ENCODE assay signal across 7 cellular contexts in the genomic region with DNA sequence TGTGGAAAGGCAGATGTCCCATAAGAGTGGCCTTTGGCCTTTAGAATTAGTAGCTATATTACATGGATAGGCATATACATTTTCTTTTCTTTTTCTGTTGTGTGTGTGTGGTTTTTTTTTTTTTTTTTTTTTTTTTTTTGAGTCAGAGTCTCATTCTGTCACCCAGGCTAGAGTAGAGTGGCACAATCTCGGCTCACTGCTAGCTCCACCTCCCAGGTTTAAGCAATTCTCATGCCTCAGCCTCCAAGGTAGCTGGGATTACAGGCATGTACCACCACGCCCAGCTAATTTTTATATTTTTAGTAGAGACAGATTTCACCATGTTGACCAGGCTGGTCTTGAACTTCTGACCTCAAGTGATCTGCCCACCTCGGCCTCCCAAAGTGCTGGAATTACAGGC. TPM values are rescaled to one million over a fixed set of nuclear protein-coding genes. Genes with fewer than 3 reads are reported as not detected.
DNase-seq lines count a peak whose midpoint lies in the region; ATAC-seq, FAIRE-seq and TF ChIP-seq lines count a peak whose summit lies in the region.
"Not testable (repeated sequence)": the region's sequence is repeated elsewhere in the genome, so short reads cannot be mapped to it uniquely, and the experiment has no call there.
"Had no signal": no experiment of that assay in that cellular context is flagged by ENCODE, and none has a peak within 500 bp of the region (broad histone marks: within the 10 kb centered on the region; RNA-seq: fewer than 3 reads in every experiment).

No MANE protein-coding gene starts in this region.

- peak overlapping the region; percentile 3; the same call in 1 of the 2 replicates for H3K27ac ChIP-seq in ACC112 (ENCODE audit: low read depth, low read length)
- not testable (repeated sequence) for H3K27ac ChIP-seq in mammary epithelial cell (ENCODE audit: insufficient read depth, low read depth, low read length); HepG2 (ENCODE audit: extremely low read length, insufficient read depth, low read length)

- not testable (repeated sequence) for H3K79me2 ChIP-seq in ACC112 (ENCODE audit: control insufficient read depth, insufficient read depth, low read length, unreplicated experiment); mammary epithelial cell (ENCODE audit: insufficient read depth, low read length); HepG2 (ENCODE audit: insufficient read depth, low read length)

- H3K27me3 Mint-ChIP-seq in activated CD4-positive, alpha-beta memory T cell treated with anti-CD3 and anti-CD28 coated beads for 36 hours; activated naive CD4-positive, alpha-beta T cell treated with anti-CD3 and anti-CD28 coated beads for 36 hours (ENCODE audit: low read depth): not testable (repeated sequence)

- not testable (repeated sequence) for H3K9me3 Mint-ChIP-seq in activated CD4-positive, alpha-beta memory T cell treated with anti-CD3 and anti-CD28 coated beads for 36 hours; activated naive CD4-positive, alpha-beta T cell treated with anti-CD3 and anti-CD28 coated beads for 36 hours

- not testable (repeated sequence) for TF ChIP-seq CTCF in mammary epithelial cell (conservative IDR thresholded peaks at IDR 0.05 in 1 of 2, IDR thresholded peaks at IDR 0.05 in 1 of 2; ENCODE audit: extremely low read depth in 1 of 2, insufficient read depth in 1 of 2, low read depth in 1 of 2, low read length in 2 of 2); HepG2 (CRISPR knock-in tag; IDR thresholded peaks at IDR 0.05)

- H3K9me3 ChIP-seq in mammary epithelial cell (replicated peaks; ENCODE audit: insufficient read depth, low read length); HepG2 (ENCODE audit: low read length): not testable (repeated sequence)

- not testable (repeated sequence) for ATAC-seq in HepG2

- H3K4me1 ChIP-seq in ACC112 (ENCODE audit: control insufficient read depth, insufficient read depth, low read length, unreplicated experiment) = peaks cover 13% of the 10 kb centered on the region
- H3K4me1 ChIP-seq in mammary epithelial cell (ENCODE audit: insufficient read depth, low read length) = not testable (repeated sequence)
- H3K4me1 ChIP-seq in HepG2 (ENCODE audit: insufficient read depth, low read length) = peaks cover 79% of the 10 kb centered on the region

- not testable (repeated sequence) for H3K4me2 ChIP-seq in mammary epithelial cell (ENCODE audit: insufficient read depth, low read depth, low read length); HepG2 (ENCODE audit: low read depth, low read length)

- DNase-seq in NOMO-1 treated with DMSO at 0.1 percent for 48 hours (lab: John Stamatoyannopoulos, UW; ENCODE audit: unreplicated experiment) (peak; percentile 26), mammary epithelial cell (peak; percentile 37)
- DNase-seq in activated CD4-positive, alpha-beta memory T cell treated with anti-CD3 and anti-CD28 coated beads for 36 hours; activated naive CD4-positive, alpha-beta T cell treated with anti-CD3 and anti-CD28 coated beads for 36 hours; HepG2 (ENCODE audit: low spot score): not testable (repeated sequence)

- not testable (repeated sequence) for H3K4me3 Mint-ChIP-seq in activated CD4-positive, alpha-beta memory T cell treated with anti-CD3 and anti-CD28 coated beads for 36 hours; activated naive CD4-positive, alpha-beta T cell treated with anti-CD3 and anti-CD28 coated beads for 36 hours

- CTCF ChIA-PET in activated CD4-positive, alpha-beta memory T cell treated with anti-CD3 and anti-CD28 coated beads for 36 hours (lab: Charles Lee) = interaction anchor here (1.0 to 7.3 kb wide), 6 partner anchors 9 to 138 kb away, joined by 3 to 132 read pairs (median 8); a partner anchor contains a TSS
- CTCF ChIA-PET in activated naive CD4-positive, alpha-beta T cell treated with anti-CD3 and anti-CD28 coated beads for 36 hours (lab: Charles Lee) = interaction anchor here (0.7 to 2.8 kb wide), 6 partner anchors 8 to 85 kb away, joined by 3 to 16 read pairs (median 6); no protein-coding TSS in a partner anchor
- CTCF ChIA-PET in mammary epithelial cell (lab: Charles Lee; ENCODE audit: low non-redundant PET) = interaction anchor here (0.6 kb wide), 1 partner anchor 9 kb away, joined by 25 read pairs; no protein-coding TSS in a partner anchor
- CTCF ChIA-PET in HepG2 (lab: Yijun Ruan, JAX; ENCODE audit: low intra/inter-chr PET ratio, low total read pairs) = not testable (repeated sequence)

- peaks cover 17% of the 10 kb centered on the region for H3K4me1 Mint-ChIP-seq in activated CD4-positive, alpha-beta memory T cell treated with anti-CD3 and anti-CD28 coated beads for 36 hours (ENCODE audit: low read depth)
- peaks cover 15% of the 10 kb centered on the region for H3K4me1 Mint-ChIP-seq in activated naive CD4-positive, alpha-beta T cell treated with anti-CD3 and anti-CD28 coated beads for 36 hours (ENCODE audit: low read depth)

- dilution Hi-C loops in mammary epithelial cell (cut with HindIII; ENCODE audit: low sequenced_read_pairs) = not testable (repeated sequence)

- in situ Hi-C loops in mammary epithelial cell (cut with MboI; ENCODE audit: low sequenced_read_pairs in 2 of 2) = loop anchor here (5.0 to 25.0 kb wide), 3 partner anchors 80 to 307 kb away; a partner anchor contains a TSS
- in situ Hi-C loops in HepG2 (cut with HindIII; ENCODE audit: extremely low pct_ligation_motif_present, low pct_unique_long_range_greater_than_20kb) = not testable (repeated sequence)

- TF ChIP-seq EP300 in HepG2 (IDR thresholded peaks at IDR 0.05; ENCODE audit: low read depth in 2 of 2, low read length in 2 of 2); HepG2 (CRISPR knock-in tag; IDR thresholded peaks at IDR 0.05; ENCODE audit: borderline replicate concordance): not testable (repeated sequence)

- not testable (repeated sequence) for H4K20me1 ChIP-seq in mammary epithelial cell (ENCODE audit: insufficient read depth, low read length); HepG2 (ENCODE audit: insufficient read depth, low read length)

- BruUV-seq in mammary epithelial cell (replicated peaks; lab: Mats Ljungman, UMichigan); HepG2 (replicated peaks; lab: Mats Ljungman, UMichigan): not testable (repeated sequence)

- peak overlapping the region; percentile 58 for H3K27ac Mint-ChIP-seq in activated CD4-positive, alpha-beta memory T cell treated with anti-CD3 and anti-CD28 coated beads for 36 hours
- peak overlapping the region; percentile 43 for H3K27ac Mint-ChIP-seq in activated naive CD4-positive, alpha-beta T cell treated with anti-CD3 and anti-CD28 coated beads for 36 hours

- H3K9ac ChIP-seq in mammary epithelial cell (ENCODE audit: insufficient read depth, low read length); HepG2 (ENCODE audit: insufficient read depth, low read depth, low read length): not testable (repeated sequence)

- H3K36me3 ChIP-seq in ACC112 (ENCODE audit: insufficient read depth, low read length) (peaks cover 11% of the 10 kb centered on the region; the same call in 1 of the 2 replicates), HepG2 (replicated peaks in 1 of 2; ENCODE audit: control insufficient read depth in 1 of 2, insufficient read depth in 2 of 2, low read length in 2 of 2) (peaks cover 33 to 80% of the 10 kb centered on the region in 2 experiments)
- not testable (repeated sequence) for H3K36me3 ChIP-seq in mammary epithelial cell (ENCODE audit: insufficient read depth, low read length)

- not testable (repeated sequence) for H3K4me3 ChIP-seq in ACC112 (ENCODE audit: low read depth, low read length); mammary epithelial cell (replicated peaks in 1 of 3; ENCODE audit: insufficient read depth in 1 of 3, low read depth in 2 of 3, low read length in 3 of 3); HepG2 (replicated peaks in 1 of 3; ENCODE audit: insufficient read depth in 1 of 3, low read depth in 2 of 3, low read length in 3 of 3)

- not testable (repeated sequence) for TF ChIP-seq POLR2A in HepG2 (IDR thresholded peaks at IDR 0.05; ENCODE audit: insufficient read depth in 1 of 2, low read depth in 2 of 2, low read length in 2 of 2)

- H2AFZ ChIP-seq in ACC112 (ENCODE audit: low read length, unreplicated experiment); mammary epithelial cell (ENCODE audit: low read depth, low read length); HepG2 (ENCODE audit: low read length): not testable (repeated sequence)

- H3K27me3 ChIP-seq in ACC112 (ENCODE audit: insufficient read depth, low read length); mammary epithelial cell (ENCODE audit: insufficient read depth, low read length); HepG2 (ENCODE audit: control insufficient read depth in 1 of 2, insufficient read depth in 2 of 2, low read length in 2 of 2): not testable (repeated sequence)

- WGBS in mammary epithelial cell (ENCODE audit: low coverage, missing lambda C conversion rate) = 73% methylated on average over 3 of the region's 3 CpGs
- 93% methylated on average over 3 of the region's 3 CpGs for WGBS in HepG2 (ENCODE audit: low lambda C conversion rate)

- peaks cover 42% of the 10 kb centered on the region for H3K36me3 Mint-ChIP-seq in activated CD4-positive, alpha-beta memory T cell treated with anti-CD3 and anti-CD28 coated beads for 36 hours
- H3K36me3 Mint-ChIP-seq in activated naive CD4-positive, alpha-beta T cell treated with anti-CD3 and anti-CD28 coated beads for 36 hours (ENCODE audit: low read depth) = peaks cover 27% of the 10 kb centered on the region

- POLR2A ChIA-PET in activated CD4-positive, alpha-beta memory T cell treated with anti-CD3 and anti-CD28 coated beads for 36 hours (lab: Charles Lee) = not testable (repeated sequence)
- POLR2A ChIA-PET in HepG2 (lab: Yijun Ruan, JAX) = interaction anchor here (0.6 to 1.7 kb wide), 5 partner anchors 8 to 39 kb away, joined by 3 to 7 read pairs (median 4); no protein-coding TSS in a partner anchor

- FAIRE-seq in HepG2 (lab: Jason Lieb, UNC) = not testable (repeated sequence)

- intact Hi-C loops in activated CD4-positive, alpha-beta memory T cell treated with anti-CD3 and anti-CD28 coated beads for 36 hours (cut with micrococcal nuclease); activated naive CD4-positive, alpha-beta T cell treated with anti-CD3 and anti-CD28 coated beads for 36 hours (cut with micrococcal nuclease); mammary epithelial cell (cut with micrococcal nuclease); HepG2 (cut with micrococcal nuclease; ENCODE audit: unreplicated experiment): not testable (repeated sequence)

- not testable (repeated sequence) for TF ChIP-seq RAD21 in HepG2 (CRISPR knock-in tag; IDR thresholded peaks at IDR 0.05)

RNA-seq across cellular contexts. Expression of a gene that starts 16.1 kb away (rescaled TPM):
- total RNA-seq in activated CD4-positive, alpha-beta memory T cell treated with anti-CD3 and anti-CD28 coated beads for 36 hours = 10 to 100 TPM; 60.9 to 62.5 TPM
- total RNA-seq in activated naive CD4-positive, alpha-beta T cell treated with anti-CD3 and anti-CD28 coated beads for 36 hours = 10 to 100 TPM; 23.4 to 23.9 TPM
- total RNA-seq in mammary epithelial cell = 10 to 100 TPM in 1 of 2 donors, 1 to 10 TPM in 1; 8.0 to 10.9 TPM
- polyA plus RNA-seq in mammary epithelial cell = 4.0 TPM
- 11.4 TPM for polyA minus RNA-seq in mammary epithelial cell
- total RNA-seq in HepG2 (2016; rRNA removed; fragmentation: Illumina TruSeq; extraction: Trizol) = 117 and 132 TPM in 2 replicates
- 31.9 and 33.3 TPM in 2 replicates for total RNA-seq in HepG2 (2016; cell fraction: cytosol; rRNA removed; fragmentation: Illumina TruSeq; extraction: Trizol; ENCODE audit: low read depth)
- 111 and 137 TPM in 2 replicates for total RNA-seq in HepG2 (2016; cell fraction: insoluble cytoplasmic fraction; rRNA removed; fragmentation: Illumina TruSeq; extraction: Trizol)
- 66.9 and 73.0 TPM in 2 replicates for total RNA-seq in HepG2 (2016; cell fraction: membrane; rRNA removed; fragmentation: Illumina TruSeq; extraction: Trizol)
- total RNA-seq in HepG2 (2016; cell fraction: nucleus; rRNA removed; fragmentation: Illumina TruSeq; extraction: Trizol) = 58.2 and 67.9 TPM in 2 replicates
- 125 and 127 TPM in 2 replicates for polyA plus RNA-seq in HepG2 (2011; rRNA removed)
- polyA plus RNA-seq in HepG2 (2011; cell fraction: cytosol; rRNA removed) = 56.3 and 126 TPM in 2 replicates
- polyA plus RNA-seq in HepG2 (2011; cell fraction: nucleus; rRNA removed) = 211 and 341 TPM in 2 replicates
- polyA plus RNA-seq in HepG2 (2012) = 63.5 and 68.9 TPM in 2 replicates
- 20.7 and 23.5 TPM in 2 replicates for polyA plus RNA-seq in HepG2 (2016; cell fraction: cytosol; fragmentation: Illumina TruSeq; extraction: Trizol; ENCODE audit: low read depth)
- polyA plus RNA-seq in HepG2 (2016; cell fraction: insoluble cytoplasmic fraction; fragmentation: Illumina TruSeq; extraction: Trizol; ENCODE audit: low read depth) = 136 and 157 TPM in 2 replicates
- polyA plus RNA-seq in HepG2 (2016; cell fraction: membrane; fragmentation: Illumina TruSeq; extraction: Trizol; ENCODE audit: low read depth) = 44.8 and 50.5 TPM in 2 replicates
- polyA plus RNA-seq in HepG2 (2016; cell fraction: nucleus; fragmentation: Illumina TruSeq; extraction: Trizol; ENCODE audit: insufficient read depth, low read depth) = 131 TPM in 2 replicates
- polyA minus RNA-seq in HepG2 (2011; rRNA and poly(A)+ RNA removed; ENCODE audit: low replicate concordance) = 24.8 and 334 TPM in 2 replicates
- 131 and 176 TPM in 2 replicates for polyA minus RNA-seq in HepG2 (2011; cell fraction: cytosol; rRNA and poly(A)+ RNA removed)
- 107 and 124 TPM in 2 replicates for polyA minus RNA-seq in HepG2 (2011; cell fraction: nucleus; rRNA and poly(A)+ RNA removed)

RNA-seq across cellular contexts. Expression of a gene that starts 18.5 kb away (rescaled TPM):
- 10 to 100 TPM in 1 of 2 experiments, 1 to 10 TPM in 1; 9.9 to 11.4 TPM for total RNA-seq in activated CD4-positive, alpha-beta memory T cell treated with anti-CD3 and anti-CD28 coated beads for 36 hours
- 10 to 100 TPM; 13.7 to 15.7 TPM for total RNA-seq in activated naive CD4-positive, alpha-beta T cell treated with anti-CD3 and anti-CD28 coated beads for 36 hours
- total RNA-seq in mammary epithelial cell (1 to 10 TPM in 1 of 2 donors, not detected in 1; 2.0 TPM), HepG2 (2016; rRNA removed; fragmentation: Illumina TruSeq; extraction: Trizol) (0.15 TPM in 1 of 2 replicates, not detected in the other)
- polyA plus RNA-seq in mammary epithelial cell (0.18 TPM), HepG2 (2011; rRNA removed) (0.20 TPM in 2 replicates)
- not detected for polyA minus RNA-seq in mammary epithelial cell
- not detected in 2 replicates for total RNA-seq in HepG2 (2016; cell fraction: cytosol; rRNA removed; fragmentation: Illumina TruSeq; extraction: Trizol; ENCODE audit: low read depth)
- not detected in 2 replicates for total RNA-seq in HepG2 (2016; cell fraction: insoluble cytoplasmic fraction; rRNA removed; fragmentation: Illumina TruSeq; extraction: Trizol)
- not detected in 2 replicates for total RNA-seq in HepG2 (2016; cell fraction: membrane; rRNA removed; fragmentation: Illumina TruSeq; extraction: Trizol)
- total RNA-seq in HepG2 (2016; cell fraction: nucleus; rRNA removed; fragmentation: Illumina TruSeq; extraction: Trizol) = not detected in 2 replicates
- 0.13 TPM in 1 of 2 replicates, not detected in the other for polyA plus RNA-seq in HepG2 (2011; cell fraction: cytosol; rRNA removed)
- polyA plus RNA-seq in HepG2 (2011; cell fraction: nucleus; rRNA removed) = 2.5 and 2.6 TPM in 2 replicates
- polyA plus RNA-seq in HepG2 (2012) = 0.70 and 1.9 TPM in 2 replicates
- polyA plus RNA-seq in HepG2 (2016; cell fraction: cytosol; fragmentation: Illumina TruSeq; extraction: Trizol; ENCODE audit: low read depth) = 0.32 and 0.41 TPM in 2 replicates
- not detected in 2 replicates for polyA plus RNA-seq in HepG2 (2016; cell fraction: insoluble cytoplasmic fraction; fragmentation: Illumina TruSeq; extraction: Trizol; ENCODE audit: low read depth)
- polyA plus RNA-seq in HepG2 (2016; cell fraction: membrane; fragmentation: Illumina TruSeq; extraction: Trizol; ENCODE audit: low read depth) = not detected in 2 replicates
- not detected in 2 replicates for polyA plus RNA-seq in HepG2 (2016; cell fraction: nucleus; fragmentation: Illumina TruSeq; extraction: Trizol; ENCODE audit: insufficient read depth, low read depth)
- polyA minus RNA-seq in HepG2 (2011; rRNA and poly(A)+ RNA removed; ENCODE audit: low replicate concordance) = not detected in 2 replicates
- not detected in 2 replicates for polyA minus RNA-seq in HepG2 (2011; cell fraction: cytosol; rRNA and poly(A)+ RNA removed)
- polyA minus RNA-seq in HepG2 (2011; cell fraction: nucleus; rRNA and poly(A)+ RNA removed) = not detected in 2 replicates
- total RNA-seq: RPMI7951 had no signal

RNA-seq across cellular contexts. Expression of a gene that starts 30.8 kb away (rescaled TPM):
- total RNA-seq in activated CD4-positive, alpha-beta memory T cell treated with anti-CD3 and anti-CD28 coated beads for 36 hours = 10 to 100 TPM; 93.4 to 97.7 TPM
- 10 to 100 TPM; 78.0 to 81.2 TPM for total RNA-seq in activated naive CD4-positive, alpha-beta T cell treated with anti-CD3 and anti-CD28 coated beads for 36 hours
- total RNA-seq in mammary epithelial cell = 10 to 100 TPM in 1 of 2 donors, 1 to 10 TPM in 1; 7.8 to 29.1 TPM
- polyA plus RNA-seq in mammary epithelial cell = 8.1 TPM
- polyA minus RNA-seq in mammary epithelial cell = 6.0 TPM
- total RNA-seq in HepG2 (2016; rRNA removed; fragmentation: Illumina TruSeq; extraction: Trizol) = 2.9 and 7.0 TPM in 2 replicates
- total RNA-seq in HepG2 (2016; cell fraction: cytosol; rRNA removed; fragmentation: Illumina TruSeq; extraction: Trizol; ENCODE audit: low read depth) = 10.0 and 10.9 TPM in 2 replicates
- 3.0 and 6.9 TPM in 2 replicates for total RNA-seq in HepG2 (2016; cell fraction: insoluble cytoplasmic fraction; rRNA removed; fragmentation: Illumina TruSeq; extraction: Trizol)
- total RNA-seq in HepG2 (2016; cell fraction: membrane; rRNA removed; fragmentation: Illumina TruSeq; extraction: Trizol) = 2.9 and 3.8 TPM in 2 replicates
- total RNA-seq in HepG2 (2016; cell fraction: nucleus; rRNA removed; fragmentation: Illumina TruSeq; extraction: Trizol) = 9.9 and 11.5 TPM in 2 replicates
- polyA plus RNA-seq in HepG2 (2011; rRNA removed) = 9.3 and 11.1 TPM in 2 replicates
- 1.9 and 2.9 TPM in 2 replicates for polyA plus RNA-seq in HepG2 (2011; cell fraction: cytosol; rRNA removed)
- polyA plus RNA-seq in HepG2 (2011; cell fraction: nucleus; rRNA removed) = 106 and 117 TPM in 2 replicates
- polyA plus RNA-seq in HepG2 (2012) = 10.1 and 13.5 TPM in 2 replicates
- 1.1 and 1.2 TPM in 2 replicates for polyA plus RNA-seq in HepG2 (2016; cell fraction: cytosol; fragmentation: Illumina TruSeq; extraction: Trizol; ENCODE audit: low read depth)
- 5.9 and 7.3 TPM in 2 replicates for polyA plus RNA-seq in HepG2 (2016; cell fraction: insoluble cytoplasmic fraction; fragmentation: Illumina TruSeq; extraction: Trizol; ENCODE audit: low read depth)
- polyA plus RNA-seq in HepG2 (2016; cell fraction: membrane; fragmentation: Illumina TruSeq; extraction: Trizol; ENCODE audit: low read depth) = 1.5 and 2.1 TPM in 2 replicates
- 38.5 and 39.0 TPM in 2 replicates for polyA plus RNA-seq in HepG2 (2016; cell fraction: nucleus; fragmentation: Illumina TruSeq; extraction: Trizol; ENCODE audit: insufficient read depth, low read depth)
- 11.4 and 13.8 TPM in 2 replicates for polyA minus RNA-seq in HepG2 (2011; rRNA and poly(A)+ RNA removed; ENCODE audit: low replicate concordance)
- 8.0 and 17.6 TPM in 2 replicates for polyA minus RNA-seq in HepG2 (2011; cell fraction: cytosol; rRNA and poly(A)+ RNA removed)
- polyA minus RNA-seq in HepG2 (2011; cell fraction: nucleus; rRNA and poly(A)+ RNA removed) = 25.9 and 27.4 TPM in 2 replicates

RNA-seq across cellular contexts. Expression of a gene that starts 31.0 kb away (rescaled TPM):
- 1 to 10 TPM; 2.2 to 2.6 TPM for total RNA-seq in activated CD4-positive, alpha-beta memory T cell treated with anti-CD3 and anti-CD28 coated beads for 36 hours
- total RNA-seq in activated naive CD4-positive, alpha-beta T cell treated with anti-CD3 and anti-CD28 coated beads for 36 hours = 1 to 10 TPM; 1.5 to 2.6 TPM
- under 1 TPM; 0.17 to 0.45 TPM for total RNA-seq in mammary epithelial cell
- 0.44 TPM for polyA plus RNA-seq in mammary epithelial cell
- polyA minus RNA-seq in mammary epithelial cell = not detected
- total RNA-seq in HepG2 (2016; rRNA removed; fragmentation: Illumina TruSeq; extraction: Trizol) = 0.13 and 0.20 TPM in 2 replicates
- total RNA-seq in HepG2 (2016; cell fraction: cytosol; rRNA removed; fragmentation: Illumina TruSeq; extraction: Trizol; ENCODE audit: low read depth) = 0.18 and 0.61 TPM in 2 replicates
- total RNA-seq in HepG2 (2016; cell fraction: insoluble cytoplasmic fraction; rRNA removed; fragmentation: Illumina TruSeq; extraction: Trizol) = 0.24 TPM in 1 of 2 replicates, not detected in the other
- 0.12 and 0.21 TPM in 2 replicates for total RNA-seq in HepG2 (2016; cell fraction: membrane; rRNA removed; fragmentation: Illumina TruSeq; extraction: Trizol)
- 0.56 TPM in 1 of 2 replicates, not detected in the other for total RNA-seq in HepG2 (2016; cell fraction: nucleus; rRNA removed; fragmentation: Illumina TruSeq; extraction: Trizol)
- 0.31 and 0.55 TPM in 2 replicates for polyA plus RNA-seq in HepG2 (2011; rRNA removed)
- 0.31 and 0.32 TPM in 2 replicates for polyA plus RNA-seq in HepG2 (2011; cell fraction: cytosol; rRNA removed)
- polyA plus RNA-seq in HepG2 (2011; cell fraction: nucleus; rRNA removed) = 2.0 and 2.1 TPM in 2 replicates
- 0.15 and 0.31 TPM in 2 replicates for polyA plus RNA-seq in HepG2 (2012)
- polyA plus RNA-seq in HepG2 (2016; cell fraction: cytosol; fragmentation: Illumina TruSeq; extraction: Trizol; ENCODE audit: low read depth) = 0.08 and 0.10 TPM in 2 replicates
- polyA plus RNA-seq in HepG2 (2016; cell fraction: insoluble cytoplasmic fraction; fragmentation: Illumina TruSeq; extraction: Trizol; ENCODE audit: low read depth) = 0.21 and 0.26 TPM in 2 replicates
- 0.14 and 0.22 TPM in 2 replicates for polyA plus RNA-seq in HepG2 (2016; cell fraction: membrane; fragmentation: Illumina TruSeq; extraction: Trizol; ENCODE audit: low read depth)
- 0.38 and 0.51 TPM in 2 replicates for polyA plus RNA-seq in HepG2 (2016; cell fraction: nucleus; fragmentation: Illumina TruSeq; extraction: Trizol; ENCODE audit: insufficient read depth, low read depth)
- polyA minus RNA-seq in HepG2 (2011; rRNA and poly(A)+ RNA removed; ENCODE audit: low replicate concordance) = 0.80 and 0.94 TPM in 2 replicates
- not detected in 2 replicates for polyA minus RNA-seq in HepG2 (2011; cell fraction: cytosol; rRNA and poly(A)+ RNA removed)
- polyA minus RNA-seq in HepG2 (2011; cell fraction: nucleus; rRNA and poly(A)+ RNA removed) = 0.26 and 0.50 TPM in 2 replicates

RNA-seq across cellular contexts. Expression of a gene that starts 47.0 kb away (rescaled TPM):
- total RNA-seq in activated CD4-positive, alpha-beta memory T cell treated with anti-CD3 and anti-CD28 coated beads for 36 hours = 10 to 100 TPM in 1 of 2 experiments, 1 to 10 TPM in 1; 9.2 to 11.0 TPM
- 1 to 10 TPM; 5.8 to 6.8 TPM for total RNA-seq in activated naive CD4-positive, alpha-beta T cell treated with anti-CD3 and anti-CD28 coated beads for 36 hours
- 1 to 10 TPM in 1 of 2 donors, under 1 TPM in 1; 0.67 to 6.9 TPM for total RNA-seq in mammary epithelial cell
- polyA plus RNA-seq in mammary epithelial cell = 0.86 TPM
- not detected for polyA minus RNA-seq in mammary epithelial cell
- 3.9 and 16.0 TPM in 2 replicates for total RNA-seq in HepG2 (2016; rRNA removed; fragmentation: Illumina TruSeq; extraction: Trizol)
- total RNA-seq in HepG2 (2016; cell fraction: cytosol; rRNA removed; fragmentation: Illumina TruSeq; extraction: Trizol; ENCODE audit: low read depth) = 2.1 and 2.3 TPM in 2 replicates
- total RNA-seq in HepG2 (2016; cell fraction: insoluble cytoplasmic fraction; rRNA removed; fragmentation: Illumina TruSeq; extraction: Trizol) = 3.3 and 18.3 TPM in 2 replicates
- total RNA-seq in HepG2 (2016; cell fraction: membrane; rRNA removed; fragmentation: Illumina TruSeq; extraction: Trizol) = 1.9 and 2.0 TPM in 2 replicates
- 20.4 and 23.8 TPM in 2 replicates for total RNA-seq in HepG2 (2016; cell fraction: nucleus; rRNA removed; fragmentation: Illumina TruSeq; extraction: Trizol)
- polyA plus RNA-seq in HepG2 (2011; rRNA removed) = 5.3 and 6.9 TPM in 2 replicates
- polyA plus RNA-seq in HepG2 (2011; cell fraction: cytosol; rRNA removed) = 3.1 and 3.4 TPM in 2 replicates
- polyA plus RNA-seq in HepG2 (2011; cell fraction: nucleus; rRNA removed) = 62.1 and 64.1 TPM in 2 replicates
- polyA plus RNA-seq in HepG2 (2012) = 15.6 and 28.9 TPM in 2 replicates
- 3.5 and 3.8 TPM in 2 replicates for polyA plus RNA-seq in HepG2 (2016; cell fraction: cytosol; fragmentation: Illumina TruSeq; extraction: Trizol; ENCODE audit: low read depth)
- polyA plus RNA-seq in HepG2 (2016; cell fraction: insoluble cytoplasmic fraction; fragmentation: Illumina TruSeq; extraction: Trizol; ENCODE audit: low read depth) = 6.3 and 9.1 TPM in 2 replicates
- polyA plus RNA-seq in HepG2 (2016; cell fraction: membrane; fragmentation: Illumina TruSeq; extraction: Trizol; ENCODE audit: low read depth) = 3.4 and 3.6 TPM in 2 replicates
- polyA plus RNA-seq in HepG2 (2016; cell fraction: nucleus; fragmentation: Illumina TruSeq; extraction: Trizol; ENCODE audit: insufficient read depth, low read depth) = 81.2 and 84.3 TPM in 2 replicates
- polyA minus RNA-seq in HepG2 (2011; rRNA and poly(A)+ RNA removed; ENCODE audit: low replicate concordance) = 1.7 and 2.2 TPM in 2 replicates
- 3.4 and 4.9 TPM in 2 replicates for polyA minus RNA-seq in HepG2 (2011; cell fraction: cytosol; rRNA and poly(A)+ RNA removed)
- polyA minus RNA-seq in HepG2 (2011; cell fraction: nucleus; rRNA and poly(A)+ RNA removed) = 7.1 and 9.0 TPM in 2 replicates
